8 cellular contexts compared by ENCODE assay signal in genomic region chr11:75022759-75023396, GRCh38. TPM values are rescaled to one million over a fixed set of nuclear protein-coding genes. Genes with fewer than 3 reads are reported as not detected.
DNase-seq lines count a peak whose midpoint lies in the region; ATAC-seq and TF ChIP-seq lines count a peak whose summit lies in the region.

No MANE protein-coding gene starts in this region.

- TF ChIP-seq CTCF in heart right ventricle (IDR thresholded peaks at IDR 0.05): peak; percentile 81 to 97 (median 94)

- peak; percentile 35 for DNase-seq in DMS153 treated with DMSO at 0.1 percent for 48 hours (lab: John Stamatoyannopoulos, UW; ENCODE audit: unreplicated experiment)
- DNase-seq in H4 (ENCODE audit: low spot score): peak; percentile 70
- DNase-seq in NCI-H1105 (lab: John Stamatoyannopoulos, UW): peak; percentile 63
- DNase-seq in SW480 (ENCODE audit: low spot score): peak; percentile 76
- peak; percentile 86 for DNase-seq in adipocyte (ENCODE audit: low read depth)
- DNase-seq in heart right ventricle: peak; percentile 75 to 79
- DNase-seq in putamen (ENCODE audit: low spot score): peak; percentile 84
- DNase-seq in aorta: peak; percentile 80 to 86

- H3K9me3 ChIP-seq in adipocyte (ENCODE audit: control insufficient read depth, low read length) (no peaks in the 10 kb centered on the region), heart right ventricle (peaks cover 0 to 6% (median 0%) of the 10 kb centered on the region in 11 donors), aorta (ENCODE audit: control insufficient read depth, low read length) (no peaks in the 10 kb centered on the region)

- H3K36me3 ChIP-seq in adipocyte (ENCODE audit: control insufficient read depth, insufficient read depth, low read length, severe bottlenecking) (no peaks in the 10 kb centered on the region), heart right ventricle (no peaks in the 10 kb centered on the region), aorta (ENCODE audit: control insufficient read depth in 1 of 2, insufficient read depth in 2 of 2, low read length in 1 of 2) (no peaks in the 10 kb centered on the region)

- intact Hi-C loops in heart right ventricle (cut with DNase I) (loop anchor here in 8 of 10 donors (1.0 to 10.0 kb wide), 7 partner anchors 112 to 226 kb away; no protein-coding TSS in a partner anchor), aorta (cut with DNase I) (loop anchor here (2.0 to 5.0 kb wide), 2 partner anchors 224 to 226 kb away; no protein-coding TSS in a partner anchor)

- peak; percentile 67 to 95 (median 92) for ATAC-seq in heart right ventricle
- ATAC-seq in aorta (ENCODE audit: low FRiP score): peak; percentile 77

- peak overlapping the region in 3 of 10 donors; percentile 5 to 60 (median 38) for H3K27ac ChIP-seq in heart right ventricle
- no peak overlapping the region for H3K27ac ChIP-seq in aorta (ENCODE audit: low read depth in 1 of 2, low read length in 2 of 2)

- 50% methylated on average over 5 of the region's 5 CpGs for WGBS in heart right ventricle, 2 donors
- WGBS in aorta, 2 donors: 40 to 42% methylated on average over 5 of the region's 5 CpGs

- H3K27me3 ChIP-seq in adipocyte (replicated peaks; ENCODE audit: control insufficient read depth, insufficient read depth, low read length): peaks cover 3% of the 10 kb centered on the region
- no peaks in the 10 kb centered on the region for H3K27me3 ChIP-seq in heart right ventricle
- H3K27me3 ChIP-seq in aorta (ENCODE audit: control insufficient read depth in 1 of 2, insufficient read depth in 2 of 2, low read length in 1 of 2): no peaks in the 10 kb centered on the region

- H3K4me1 ChIP-seq in adipocyte (ENCODE audit: control insufficient read depth, insufficient read depth, low read length) (peaks cover 11% of the 10 kb centered on the region), heart right ventricle (peaks cover 0 to 21% (median 4%) of the 10 kb centered on the region in 9 donors), aorta (ENCODE audit: control insufficient read depth in 1 of 2, insufficient read depth in 2 of 2, low read length in 2 of 2) (no peaks in the 10 kb centered on the region)

- peak overlapping the region; percentile 18 for H3K9ac ChIP-seq in adipocyte (ENCODE audit: low read length)

- H3K4me3 ChIP-seq in adipocyte (ENCODE audit: low read length) (no peak overlapping the region), heart right ventricle (no peak overlapping the region), aorta (ENCODE audit: low read length in 2 of 2) (no peak overlapping the region)

RNA-seq across cellular contexts. Expression of gene NEU3, which starts 34.1 kb away (rescaled TPM):
- 7.7 and 9.5 TPM in 2 replicates for total RNA-seq in H4 (2014; rRNA removed; shearing (Covaris generic))
- 10 to 100 TPM in 4 of 10 donors, 1 to 10 TPM in 6; 3.4 to 16.1 (median 9.9) TPM for total RNA-seq in heart right ventricle
- 1 to 10 TPM; 2.6 to 6.3 TPM for polyA plus RNA-seq in heart right ventricle
- 10 to 100 TPM; 10.1 to 13.7 TPM for total RNA-seq in aorta
- 1 to 10 TPM; 1.4 to 3.6 TPM for polyA plus RNA-seq in aorta

Comparison
In these comparisons a context has a peak if more than half of its experiments do, and no peak if none do; other contexts are left out.
1. DNase-seq: peak in every context shown above with its lines; median percentile 86 in adipocyte; 84 in putamen; 83 in aorta; 77 in heart right ventricle; 76 in SW480; 70 in H4; 63 in NCI-H1105; 35 in DMS153 treated with DMSO at 0.1 percent for 48 hours.